Comparison of ENCODE assay signal across 1 cellular context in the genomic region with DNA sequence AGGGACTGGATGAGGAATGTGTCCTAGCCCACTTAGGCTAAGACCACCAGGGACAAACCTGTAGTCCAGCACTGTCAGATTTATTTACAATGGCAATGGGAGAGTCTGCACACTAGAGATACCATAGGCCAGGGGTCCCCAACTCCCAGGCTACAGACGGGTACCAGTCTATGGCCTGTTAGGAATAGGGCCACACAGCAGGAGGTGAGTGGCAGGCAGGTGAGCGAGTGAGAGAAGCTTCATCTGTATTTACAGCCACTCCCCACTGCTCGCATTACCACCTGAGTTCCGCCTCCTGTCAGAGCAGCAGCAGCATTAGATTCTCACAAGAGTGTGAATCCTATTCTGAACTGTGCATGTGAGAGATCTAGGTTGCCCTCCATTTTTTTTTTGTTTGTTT.
TF ChIP-seq lines count a peak whose summit lies in the region.

No MANE protein-coding gene starts in this region.

TF ChIP-seq in H1, 55 proteins besides CTCF, POLR2A, EP300 and RAD21:
- TF ChIP-seq RNF2 (IDR thresholded peaks at IDR 0.05; ENCODE audit: borderline replicate concordance, low read depth, low read length, missing control alignments, poor library complexity, severe bottlenecking) (no peak), CTBP2 (IDR thresholded peaks at IDR 0.05; ENCODE audit: borderline replicate concordance, insufficient read depth, insufficient read length, low read length) (no peak), SIN3A (conservative IDR thresholded peaks at IDR 0.05 in 1 of 2, IDR thresholded peaks at IDR 0.05 in 1 of 2; ENCODE audit: low read depth in 1 of 2, low read length in 2 of 2) (peak in 1 of 2 experiments; percentile 37; a peak in 1 of 4 replicates), CBX5 (IDR thresholded peaks at IDR 0.05; ENCODE audit: low read depth, low read length) (no peak), MAX (IDR thresholded peaks at IDR 0.05) (no peak), BACH1 (IDR thresholded peaks at IDR 0.05; ENCODE audit: low read length) (no peak), SRF (IDR thresholded peaks at IDR 0.05; ENCODE audit: low read depth, low read length) (no peak), JUND (IDR thresholded peaks at IDR 0.05; ENCODE audit: low read length) (no peak), TEAD4 (IDR thresholded peaks at IDR 0.05; ENCODE audit: low read depth, low read length) (no peak), CHD2 (IDR thresholded peaks at IDR 0.05; ENCODE audit: low read length) (0 out of 2 replicates have a peak, but pooled peaks have one; percentile 36), HDAC6 (IDR thresholded peaks at IDR 0.05; ENCODE audit: low read depth, low read length) (no peak), SP1 (IDR thresholded peaks at IDR 0.05; ENCODE audit: low read depth, low read length) (peak; percentile 69), YY1 (IDR thresholded peaks at IDR 0.05; ENCODE audit: low read depth, low read length) (no peak), RXRA (IDR thresholded peaks at IDR 0.05; ENCODE audit: insufficient read depth, low read depth, low read length) (no peak), SP4 (IDR thresholded peaks at IDR 0.05; ENCODE audit: low read length) (no peak), JUN (IDR thresholded peaks at IDR 0.05; ENCODE audit: low read depth, low read length) (no peak)
